Comparison of ENCODE assay signal across 8 cellular contexts in genomic region chr9:36023260-36024048, GRCh38. TPM values are rescaled to one million over a fixed set of nuclear protein-coding genes. Genes with fewer than 3 reads are reported as not detected.
DNase-seq lines count a peak whose midpoint lies in the region; ATAC-seq, FAIRE-seq and TF ChIP-seq lines count a peak whose summit lies in the region.

No MANE protein-coding gene starts in this region.

- no peaks in the 10 kb centered on the region for H3K36me3 ChIP-seq in tibial artery

- ATAC-seq in GM21529 (IDR thresholded peaks at IDR 0.05; ENCODE audit: unreplicated experiment), result no peak

- H3K4me3 ChIP-seq in Jurkat, Clone E6-1 (ENCODE audit: low read length), result no peak overlapping the region
- H3K4me3 ChIP-seq in fibroblast of villous mesenchyme (ENCODE audit: low read depth, low read length) (no peak overlapping the region), tibial artery (no peak overlapping the region)

- H3K27me3 ChIP-seq in tibial artery, result no peaks in the 10 kb centered on the region

- intact Hi-C loops in tibial artery (cut with DNase I; ENCODE audit: low total_unique reads), result loop anchor here (5.0 kb wide), 1 partner anchor 66 kb away; the partner anchor contains the start of gene OR2S2

- no peak overlapping the region for H3K27ac ChIP-seq in tibial artery

- DNase-seq in DMS79 treated with DMSO at 0.1 percent for 48 hours (lab: John Stamatoyannopoulos, UW), result peak; percentile 53
- DNase-seq in Jurkat, Clone E6-1 (ENCODE audit: low read depth, low spot score), result peak; percentile 68
- peak; percentile 28 for DNase-seq in RCC 7860 (ENCODE audit: low spot score)
- peak; percentile 28 to 30 for DNase-seq in activated T-helper 1 cell treated with anti-CD3 and anti-CD28 coated beads, Interleukin-2, amount 50 U/mL, for 16 hours (ENCODE audit: low read depth in 1 of 2, low spot score in 1 of 2)
- DNase-seq in fibroblast of villous mesenchyme (ENCODE audit: low read depth), result peak; percentile 76
- DNase-seq in nucleus accumbens (lab: John Stamatoyannopoulos, UW), result peak in 40 of 56 donors; percentile 0 to 79 (median 26)
- DNase-seq in tibial artery, result peak; percentile 53 to 73

- TF ChIP-seq CTCF in fibroblast of villous mesenchyme (IDR thresholded peaks at IDR 0.05; ENCODE audit: insufficient read depth, low read depth, low read length), result peak; percentile 83
- TF ChIP-seq CTCF in tibial artery (IDR thresholded peaks at IDR 0.05), result peak; percentile 74 to 75

- H3K9me3 ChIP-seq in tibial artery, result no peaks in the 10 kb centered on the region

- FAIRE-seq in RCC 7860 (lab: Jason Lieb, UNC), result peak; percentile 54

- H3K4me1 ChIP-seq in tibial artery, result no peaks in the 10 kb centered on the region

RNA-seq across cellular contexts. Expression of gene RECK, which starts 13.3 kb away (rescaled TPM):
- polyA plus RNA-seq in Jurkat, Clone E6-1 (2012; ENCODE audit: insufficient read depth, insufficient read length), result 6.0 TPM
- total RNA-seq in fibroblast of villous mesenchyme, result 30.9 and 32.8 TPM in 2 replicates

Comparison
In these comparisons a context has a peak if more than half of its experiments do, and no peak if none do; other contexts are left out.
1. DNase-seq: peak in every context shown above with its lines; median percentile 76 in fibroblast of villous mesenchyme; 68 in Jurkat, Clone E6-1; 63 in tibial artery; 53 in DMS79 treated with DMSO at 0.1 percent for 48 hours; 29 in activated T-helper 1 cell treated with anti-CD3 and anti-CD28 coated beads, Interleukin-2, amount 50 U/mL, for 16 hours; 28 in RCC 7860; 26 in nucleus accumbens.